22 cellular contexts compared by ENCODE assay signal in genomic region chr15:28947241-28947674, GRCh38.
DNase-seq lines count a peak whose midpoint lies in the region; ATAC-seq and TF ChIP-seq lines count a peak whose summit lies in the region.
"Had no signal": no experiment of that assay in that cellular context is flagged by ENCODE, and none has a peak within 500 bp of the region (broad histone marks: within the 10 kb centered on the region; RNA-seq: fewer than 3 reads in every experiment).

No MANE protein-coding gene starts in this region.

- TF ChIP-seq EP300 in sigmoid colon (IDR thresholded peaks at IDR 0.05): no peak

- H3K4me3 ChIP-seq in sigmoid colon: no peak overlapping the region
- H3K4me3 ChIP-seq: BLaER1 treated with 17β-estradiol and CSF1 and Interleukin-3, amounts not matched to agents 10 nM and 100 nM; prostate gland; SK-N-MC had no signal

- H3K36me3 Mint-ChIP-seq in activated naive CD8-positive, alpha-beta T cell treated with anti-CD3 and anti-CD28 coated beads for 36 hours: peaks cover 48% of the 10 kb centered on the region
- H3K36me3 Mint-ChIP-seq: naive B cell had no signal

- peaks cover 67% of the 10 kb centered on the region for H3K4me1 Mint-ChIP-seq in activated naive CD8-positive, alpha-beta T cell treated with anti-CD3 and anti-CD28 coated beads for 36 hours

- no peak for ATAC-seq in left lobe of liver
- ATAC-seq in HG03025 (IDR thresholded peaks at IDR 0.05; ENCODE audit: low FRiP score, unreplicated experiment): no peak
- ATAC-seq in HG03571 (IDR thresholded peaks at IDR 0.05; ENCODE audit: unreplicated experiment): no peak

- TF ChIP-seq POLR2A in sigmoid colon (IDR thresholded peaks at IDR 0.05): no peak

- peak; percentile 52 for DNase-seq in activated effector memory CD4-positive, alpha-beta T cell treated with anti-CD3 and anti-CD28 coated beads, Interleukin-2, amount 50 U/mL, for 16 hours
- DNase-seq in activated effector memory CD4-positive, alpha-beta T cell treated with Interleukin-2 at 50 U/mL for 16 hours: no peak
- DNase-seq in activated naive CD8-positive, alpha-beta T cell treated with anti-CD3 and anti-CD28 coated beads for 36 hours: no peak
- DNase-seq in left lobe of liver (ENCODE audit: low spot score): peak; percentile 38
- DNase-seq in sigmoid colon: peak; percentile 26
- no peak for DNase-seq in activated CD4-positive, alpha-beta T cell treated with anti-CD3 and anti-CD28 coated beads, Interleukin-2, amount 50 U/mL, for 4 hours
- DNase-seq: activated CD4-positive, alpha-beta T cell treated with anti-CD3 and anti-CD28 coated beads, Interleukin-2, amount 50 U/mL, for 1 hour; activated naive CD4-positive, alpha-beta T cell treated with anti-CD3 and anti-CD28 coated beads, Interleukin-2, amount 10 ng/mL, durations not matched to agents 7 days and 5 days; activated T-cell treated with anti-CD3 and anti-CD28 coated beads, Interleukin-2, amount 50 U/mL, for 1 hour; GDM1; HCEC 1CT; kidney glomerular epithelial cell; naive B cell; NCI-H69; RPMI8226; stimulated activated CD4-positive, alpha-beta T cell treated with anti-CD3 and anti-CD28 coated beads, Interleukin-1b, Interleukin-23, amount 100 ng/mL, for 48 hours; T-helper 2 cell had no signal

- H3K4me3 Mint-ChIP-seq in activated naive CD8-positive, alpha-beta T cell treated with anti-CD3 and anti-CD28 coated beads for 36 hours: no peak overlapping the region
- H3K4me3 Mint-ChIP-seq: activated naive CD4-positive, alpha-beta T cell treated with anti-CD3 and anti-CD28 coated beads, Interleukin-2, amount 10 ng/mL, durations not matched to agents 7 days and 5 days had no signal

- no peaks in the 10 kb centered on the region for H3K27me3 Mint-ChIP-seq in activated naive CD8-positive, alpha-beta T cell treated with anti-CD3 and anti-CD28 coated beads for 36 hours

- no peak for TF ChIP-seq CTCF in sigmoid colon (IDR thresholded peaks at IDR 0.05)

- H3K36me3 ChIP-seq in sigmoid colon: no peaks in the 10 kb centered on the region
- H3K36me3 ChIP-seq: prostate gland had no signal

- no peaks in the 10 kb centered on the region for H3K27me3 ChIP-seq in sigmoid colon

- H3K4me1 ChIP-seq in sigmoid colon: no peaks in the 10 kb centered on the region
- H3K4me1 ChIP-seq: prostate gland had no signal

- intact Hi-C loops in sigmoid colon (cut with DNase I): no loop called here

- no peaks in the 10 kb centered on the region for H3K9me3 ChIP-seq in sigmoid colon
- H3K9me3 ChIP-seq: prostate gland had no signal

- WGBS in sigmoid colon, 2 donors: 70 to 86% methylated on average over 7 of the region's 7 CpGs

- H3K27ac ChIP-seq in sigmoid colon: no peak overlapping the region
- H3K27ac ChIP-seq: BLaER1 treated with 17β-estradiol and CSF1 and Interleukin-3, amounts not matched to agents 10 nM and 100 nM; prostate gland; SK-N-MC had no signal

- peak overlapping the region; percentile 55 for H3K27ac Mint-ChIP-seq in activated naive CD8-positive, alpha-beta T cell treated with anti-CD3 and anti-CD28 coated beads for 36 hours
- H3K27ac Mint-ChIP-seq: naive B cell had no signal

- peaks cover 6% of the 10 kb centered on the region for H3K9me3 Mint-ChIP-seq in activated naive CD8-positive, alpha-beta T cell treated with anti-CD3 and anti-CD28 coated beads for 36 hours
- H3K9me3 Mint-ChIP-seq: activated naive CD4-positive, alpha-beta T cell treated with anti-CD3 and anti-CD28 coated beads, Interleukin-2, amount 10 ng/mL, durations not matched to agents 7 days and 5 days had no signal

Comparison
In these comparisons a context has a peak if more than half of its experiments do, and no peak if none do; other contexts are left out.
1. DNase-seq: peak in activated effector memory CD4-positive, alpha-beta T cell treated with anti-CD3 and anti-CD28 coated beads, Interleukin-2, amount 50 U/mL, for 16 hours (single experiment), left lobe of liver (single experiment) and sigmoid colon (single experiment); none in activated effector memory CD4-positive, alpha-beta T cell treated with Interleukin-2 at 50 U/mL for 16 hours (single experiment), activated naive CD8-positive, alpha-beta T cell treated with anti-CD3 and anti-CD28 coated beads for 36 hours (single experiment) and activated CD4-positive, alpha-beta T cell treated with anti-CD3 and anti-CD28 coated beads, Interleukin-2, amount 50 U/mL, for 4 hours (0 of 2).